In the genomic region with DNA sequence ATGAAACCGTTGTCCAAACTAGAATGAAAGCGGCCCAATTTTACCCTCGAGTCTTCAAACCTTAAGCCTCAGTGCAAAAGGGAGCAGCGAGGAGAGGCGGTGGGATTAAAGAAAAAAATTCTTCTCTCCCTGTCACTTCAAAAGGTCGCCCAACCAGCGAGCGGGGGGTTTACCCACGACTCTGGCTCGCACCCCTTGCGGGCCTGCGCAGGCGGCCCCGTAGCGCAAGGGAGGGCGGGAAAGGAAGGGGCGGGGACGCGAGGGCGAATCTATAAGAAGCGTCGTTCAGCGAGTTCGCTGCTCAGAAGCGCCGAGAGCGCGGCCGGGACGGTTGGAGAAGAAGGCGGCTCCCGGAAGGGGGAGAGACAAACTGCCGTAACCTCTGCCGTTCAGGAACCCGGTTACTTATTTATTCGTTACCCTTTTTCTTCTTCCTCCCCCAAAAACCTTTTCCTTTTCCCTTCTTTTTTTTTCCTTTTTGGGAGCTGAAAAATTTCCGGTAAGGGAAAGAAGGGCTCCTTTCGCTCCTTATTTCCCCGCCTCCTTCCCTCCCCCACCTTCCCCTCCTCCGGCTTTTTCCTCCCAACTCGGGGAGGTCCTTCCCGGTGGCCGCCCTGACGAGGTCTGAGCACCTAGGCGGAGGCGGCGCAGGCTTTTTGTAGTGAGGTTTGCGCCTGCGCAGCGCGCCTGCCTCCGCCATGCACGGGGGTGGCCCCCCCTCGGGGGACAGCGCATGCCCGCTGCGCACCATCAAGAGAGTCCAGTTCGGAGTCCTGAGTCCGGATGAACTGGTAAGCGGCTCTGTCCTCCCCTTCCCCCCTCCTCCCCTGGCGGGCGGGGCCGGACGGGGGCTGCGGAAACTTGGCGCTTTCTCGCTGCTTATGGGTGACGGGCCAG, we compare ENCODE assay signal across 8 cellular contexts. TPM values are rescaled to one million over a fixed set of nuclear protein-coding genes. Genes with fewer than 3 reads are reported as not detected.
DNase-seq lines count a peak whose midpoint lies in the region; ATAC-seq, FAIRE-seq and TF ChIP-seq lines count a peak whose summit lies in the region.

A gene (plus strand): TSS at position 300 of the 897 bp plus-strand sequence.

- H3K79me2 ChIP-seq in ACC112 (ENCODE audit: control insufficient read depth, insufficient read depth, low read length, unreplicated experiment) = peaks cover 46% of the 10 kb centered on the region
- peaks cover 66% of the 10 kb centered on the region for H3K79me2 ChIP-seq in mammary epithelial cell (ENCODE audit: insufficient read depth, low read length)

- peak within 1 kb of the TSS; percentile 97 for H3K27ac ChIP-seq in ACC112 (ENCODE audit: low read depth, low read length)
- H3K27ac ChIP-seq in WERI-Rb-1 = peak within 1 kb of the TSS; percentile 100
- H3K27ac ChIP-seq in mammary epithelial cell (ENCODE audit: insufficient read depth, low read depth, low read length) = peak within 1 kb of the TSS; percentile 96
- peak within 1 kb of the TSS; percentile 98 for H3K27ac ChIP-seq in iPS-20b (ENCODE audit: low read length)
- H3K27ac ChIP-seq in small intestine (ENCODE audit: low read depth in 1 of 2, low read length in 1 of 2) = peak within 1 kb of the TSS; percentile 87 to 99

- FAIRE-seq in small intestine (lab: Jason Lieb, UNC) = no peak

- H3K9me3 ChIP-seq in WERI-Rb-1 (ENCODE audit: severe bottlenecking) (no peaks in the 10 kb centered on the region), mammary epithelial cell (replicated peaks; ENCODE audit: insufficient read depth, low read length) (no peaks in the 10 kb centered on the region), iPS-20b (ENCODE audit: insufficient read depth, low read depth, low read length) (no peaks in the 10 kb centered on the region), small intestine (ENCODE audit: control insufficient read depth, low read depth) (no peaks in the 10 kb centered on the region)

- CTCF ChIA-PET in mammary epithelial cell (lab: Charles Lee; ENCODE audit: low non-redundant PET) = interaction anchor here (0.6 kb wide), 1 partner anchor 448 kb away, joined by 3 read pairs; no protein-coding TSS in a partner anchor

- ATAC-seq in GM18870 (IDR thresholded peaks at IDR 0.05; ENCODE audit: unreplicated experiment) = peak; percentile 71
- peak; percentile 63 for ATAC-seq in HG03135 (IDR thresholded peaks at IDR 0.05; ENCODE audit: unreplicated experiment)

- dilution Hi-C loops in mammary epithelial cell (cut with HindIII; ENCODE audit: low sequenced_read_pairs) = no loop called here

- peak within 1 kb of the TSS; percentile 97 for H3K4me2 ChIP-seq in mammary epithelial cell (ENCODE audit: insufficient read depth, low read depth, low read length)

- in situ Hi-C loops in mammary epithelial cell (cut with MboI; ENCODE audit: low sequenced_read_pairs in 2 of 2) = no loop called here

- under 1% methylated on average over 18 of the region's 68 CpGs for WGBS in mammary epithelial cell (ENCODE audit: low coverage, missing lambda C conversion rate)
- WGBS in small intestine, 3 donors = 0% methylated on average over 53 to 68 of the region's 68 CpGs

- DNase-seq in NCI-H2196 treated with DMSO at 0.1 percent for 48 hours (lab: John Stamatoyannopoulos, UW; ENCODE audit: unreplicated experiment) = peak; percentile 73
- DNase-seq in WERI-Rb-1 = peak; percentile 97
- peak; percentile 97 for DNase-seq in mammary epithelial cell
- DNase-seq in small intestine = peak; percentile 98

- peak within 1 kb of the TSS; percentile 87 for H2AFZ ChIP-seq in ACC112 (ENCODE audit: low read length, unreplicated experiment)
- H2AFZ ChIP-seq in mammary epithelial cell (ENCODE audit: low read depth, low read length) = peak within 1 kb of the TSS; percentile 95

- H3K27me3 ChIP-seq in ACC112 (ENCODE audit: insufficient read depth, low read length) (no peaks in the 10 kb centered on the region), WERI-Rb-1 (ENCODE audit: insufficient read depth, low read depth, severe bottlenecking) (no peaks in the 10 kb centered on the region), mammary epithelial cell (ENCODE audit: insufficient read depth, low read length) (no peaks in the 10 kb centered on the region), iPS-20b (ENCODE audit: insufficient read depth, low read length) (no peaks in the 10 kb centered on the region), small intestine (ENCODE audit: control insufficient read depth in 2 of 2, insufficient read depth in 2 of 2, low read length in 2 of 2) (no peaks in the 10 kb centered on the region)

- H3K4me3 ChIP-seq in ACC112 (ENCODE audit: low read depth, low read length) = peak within 1 kb of the TSS; percentile 81
- peak within 1 kb of the TSS; percentile 97 for H3K4me3 ChIP-seq in WERI-Rb-1 (ENCODE audit: low read depth, low read length)
- peak within 1 kb of the TSS; percentile 72 to 78 (median 77) for H3K4me3 ChIP-seq in mammary epithelial cell (replicated peaks in 1 of 3; ENCODE audit: insufficient read depth in 1 of 3, low read depth in 2 of 3, low read length in 3 of 3)
- peak within 1 kb of the TSS; percentile 89 for H3K4me3 ChIP-seq in iPS-20b (ENCODE audit: low read length)
- peak within 1 kb of the TSS; percentile 60 to 83 for H3K4me3 ChIP-seq in small intestine (ENCODE audit: low read depth in 1 of 2, low read length in 2 of 2)

- BruUV-seq in mammary epithelial cell (replicated peaks; lab: Mats Ljungman, UMichigan) = TSS peak; percentile 51

- H4K20me1 ChIP-seq in mammary epithelial cell (ENCODE audit: insufficient read depth, low read length) = peaks cover 4% of the 10 kb centered on the region

- intact Hi-C loops in mammary epithelial cell (cut with micrococcal nuclease) = loop anchor here (1.0 to 2.0 kb wide), 7 partner anchors 28 to 202 kb away; a partner anchor contains a TSS

- H3K4me1 ChIP-seq in ACC112 (ENCODE audit: control insufficient read depth, insufficient read depth, low read length, unreplicated experiment) (peaks cover 29% of the 10 kb centered on the region), mammary epithelial cell (ENCODE audit: insufficient read depth, low read length) (peaks cover 21% of the 10 kb centered on the region), iPS-20b (ENCODE audit: insufficient read depth, low read length) (peaks cover 7% of the 10 kb centered on the region; the same call in 1 of the 2 replicates), small intestine (ENCODE audit: control insufficient read depth in 2 of 2, insufficient read depth in 1 of 2, low read depth in 1 of 2, low read length in 1 of 2) (peaks cover 6 to 8% of the 10 kb centered on the region in 2 donors)

- TF ChIP-seq CTCF in WERI-Rb-1 (IDR thresholded peaks at IDR 0.05; ENCODE audit: low read depth, low read length) (no peak; the same call in 1 of the 2 replicates), mammary epithelial cell (conservative IDR thresholded peaks at IDR 0.05 in 1 of 2, IDR thresholded peaks at IDR 0.05 in 1 of 2; ENCODE audit: extremely low read depth in 1 of 2, insufficient read depth in 1 of 2, low read depth in 1 of 2, low read length in 2 of 2) (no peak)

- H3K9ac ChIP-seq in mammary epithelial cell (ENCODE audit: insufficient read depth, low read length) = peak within 1 kb of the TSS; percentile 97
- H3K9ac ChIP-seq in iPS-20b (ENCODE audit: low read depth, low read length) = peak within 1 kb of the TSS; percentile 97

- H3K36me3 ChIP-seq in ACC112 (ENCODE audit: insufficient read depth, low read length) (peaks cover 13% of the 10 kb centered on the region; the same call in 1 of the 2 replicates), WERI-Rb-1 (peaks cover 27% of the 10 kb centered on the region), mammary epithelial cell (ENCODE audit: insufficient read depth, low read length) (peaks cover 3% of the 10 kb centered on the region), iPS-20b (ENCODE audit: insufficient read depth, low read depth, low read length) (peaks cover 3% of the 10 kb centered on the region; the same call in 1 of the 2 replicates), small intestine (ENCODE audit: control insufficient read depth in 2 of 2, insufficient read depth in 2 of 2, low read length in 2 of 2) (no peaks in the 10 kb centered on the region)

RNA-seq across cellular contexts. Expression of the gene that starts here (rescaled TPM):
- 100 to 1,000 TPM; 168 to 184 TPM for total RNA-seq in mammary epithelial cell
- polyA plus RNA-seq in mammary epithelial cell (8.6 TPM), small intestine (10 to 100 TPM in 2 of 3 donors, 1 to 10 TPM in 1; 10.0 to 28.7 (median 13.0) TPM)
- polyA minus RNA-seq in mammary epithelial cell = 461 TPM

Comparison
In these comparisons a context has a peak if more than half of its experiments do, and no peak if none do; other contexts are left out.
1. Peak in every context shown above with its lines: DNase-seq, ATAC-seq, H3K4me3 ChIP-seq and H3K27ac ChIP-seq.